Comparison of ENCODE assay signal across 18 cellular contexts in the genomic region with DNA sequence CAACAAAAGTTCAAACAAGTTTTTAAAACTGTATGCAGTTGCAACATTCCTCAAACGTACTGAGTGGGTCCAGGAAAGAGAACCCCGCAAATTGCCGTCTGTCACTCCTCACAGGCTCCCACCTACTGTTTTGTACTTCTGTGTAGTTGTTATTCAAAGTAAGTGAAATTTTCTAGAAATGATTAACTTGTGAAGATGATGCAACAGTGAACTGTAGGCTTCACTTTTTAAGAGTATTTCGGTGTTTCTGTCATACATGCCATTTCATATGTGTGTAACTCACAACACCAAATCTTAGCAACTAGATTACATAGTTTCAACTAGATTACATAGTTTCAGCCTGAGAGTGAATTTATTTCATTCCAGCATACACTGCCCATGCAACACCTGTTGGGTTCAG.
A peak's percentile ranks its signal among the peaks of the same experiment; 100 is the strongest.
DNase-seq lines count a peak whose midpoint lies in the region; ATAC-seq, FAIRE-seq and TF ChIP-seq lines count a peak whose summit lies in the region.
"Had no signal": no experiment of that assay in that cellular context is flagged by ENCODE, and none has a peak within 500 bp of the region (broad histone marks: within the 10 kb centered on the region; RNA-seq: fewer than 3 reads in every experiment).

No MANE protein-coding gene starts in this region.

- no peak for ATAC-seq in Right ventricle myocardium inferior

- no peaks in the 10 kb centered on the region for H3K9me3 Mint-ChIP-seq in astrocyte (ENCODE audit: unreplicated experiment)
- H3K9me3 Mint-ChIP-seq: HFFc6 had no signal

- H3K9ac ChIP-seq in GM23248 (no peak overlapping the region), astrocyte (ENCODE audit: low read length) (no peak overlapping the region)

- H3K27ac ChIP-seq in GM23248 (no peak overlapping the region), astrocyte (ENCODE audit: low read depth, low read length) (no peak overlapping the region), suprapubic skin (no peak overlapping the region)
- H3K27ac ChIP-seq: PC-9 had no signal

- H3K36me3 Mint-ChIP-seq in astrocyte (ENCODE audit: low read depth, unreplicated experiment) = no peaks in the 10 kb centered on the region
- H3K36me3 Mint-ChIP-seq: CD4-positive, CD25-positive, alpha-beta regulatory T cell had no signal

- TF ChIP-seq EP300 in suprapubic skin (IDR thresholded peaks at IDR 0.05) = no peak

- H3K9me3 ChIP-seq in GM23248 (ENCODE audit: low read depth) (no peaks in the 10 kb centered on the region), astrocyte (ENCODE audit: insufficient read depth, low read depth, low read length) (no peaks in the 10 kb centered on the region), suprapubic skin (no peaks in the 10 kb centered on the region)

- H3K27me3 ChIP-seq in GM23248 (replicated peaks; ENCODE audit: insufficient read depth) (no peaks in the 10 kb centered on the region), astrocyte (ENCODE audit: insufficient read depth, low read length) (no peaks in the 10 kb centered on the region), suprapubic skin (no peaks in the 10 kb centered on the region)

- peak overlapping the region; percentile 11 for H3K27ac Mint-ChIP-seq in astrocyte (ENCODE audit: unreplicated experiment)
- H3K27ac Mint-ChIP-seq: CD4-positive, CD25-positive, alpha-beta regulatory T cell; HFFc6 had no signal

- no peaks in the 10 kb centered on the region for H3K9me2 ChIP-seq in GM23248 (ENCODE audit: insufficient read depth)

- peaks cover 29% of the 10 kb centered on the region for H3K4me1 ChIP-seq in GM23248 (ENCODE audit: insufficient read depth)
- H3K4me1 ChIP-seq in astrocyte (ENCODE audit: insufficient read depth, low read length) = peaks cover under 1% of the 10 kb centered on the region
- no peaks in the 10 kb centered on the region for H3K4me1 ChIP-seq in suprapubic skin

- H3K36me3 ChIP-seq in GM23248 (ENCODE audit: low read depth) (no peaks in the 10 kb centered on the region), astrocyte (ENCODE audit: insufficient read depth, low read length) (no peaks in the 10 kb centered on the region), suprapubic skin (no peaks in the 10 kb centered on the region)

- intact Hi-C loops in head of caudate nucleus (cut with DNase I) = no loop called here
- intact Hi-C loops in Right ventricle myocardium inferior (cut with DNase I) = no loop called here

- FAIRE-seq in astrocyte (lab: Jason Lieb, UNC) = no peak
- FAIRE-seq: G401.6, GM12892 had no signal

- 98% methylated on average over 4 of the region's 4 CpGs for WGBS in GM23248 (ENCODE audit: low coverage in 1 of 2, low lambda C conversion rate in 2 of 2, missing lambda C conversion rate in 2 of 2), 2 experiments
- 89% methylated on average over 4 of the region's 4 CpGs for WGBS in suprapubic skin

- peaks cover 26% of the 10 kb centered on the region for H3F3A ChIP-seq in GM23248 (ENCODE audit: insufficient read depth)

- DNase-seq in GM23248 = peak; percentile 41
- DNase-seq in astrocyte (ENCODE audit: low read depth) = no peak
- peak in 31 of 42 donors; percentile 10 to 82 (median 44) for DNase-seq in head of caudate nucleus
- peak; percentile 93 for DNase-seq in renal cortical epithelial cell (ENCODE audit: low read depth)
- DNase-seq in Right ventricle myocardium inferior (ENCODE audit: missing footprints) = no peak
- no peak for DNase-seq in suprapubic skin (ENCODE audit: low spot score in 2 of 2)
- no peak for DNase-seq in NCI-H748 (lab: John Stamatoyannopoulos, UW; ENCODE audit: unreplicated experiment)
- DNase-seq: CD4-positive, CD25-positive, alpha-beta regulatory T cell; DMS79; GOT3; HFFc6; Kasumi-1; NCI-H187 treated with DMSO at 0.1 percent for 48 hours; NCI-H446; NCI-H748 treated with DMSO at 0.1 percent for 48 hours; PC-9 had no signal

- H2AFZ ChIP-seq in GM23248 (no peak overlapping the region), astrocyte (ENCODE audit: low read depth, low read length) (no peak overlapping the region)
- H2AFZ ChIP-seq: PC-9 had no signal

- H4K20me1 ChIP-seq in GM23248 (ENCODE audit: insufficient read depth) = no peaks in the 10 kb centered on the region
- H4K20me1 ChIP-seq in astrocyte (ENCODE audit: insufficient read depth, low read length) = no peaks in the 10 kb centered on the region

- TF ChIP-seq CTCF in astrocyte (IDR thresholded peaks at IDR 0.05; ENCODE audit: insufficient read depth, low read depth, low read length) (no peak), suprapubic skin (IDR thresholded peaks at IDR 0.05) (no peak)

- TF ChIP-seq POLR2A in suprapubic skin (IDR thresholded peaks at IDR 0.05) = no peak

- H3K27me3 Mint-ChIP-seq in astrocyte (ENCODE audit: low read depth, unreplicated experiment) = peaks cover 1% of the 10 kb centered on the region

- no peak overlapping the region for H3K4me2 ChIP-seq in GM23248 (ENCODE audit: unreplicated experiment)
- no peak overlapping the region for H3K4me2 ChIP-seq in astrocyte (ENCODE audit: low read length)
- H3K4me2 ChIP-seq: PC-9 had no signal

- H3K4me3 ChIP-seq in GM23248 (no peak overlapping the region), astrocyte (ENCODE audit: insufficient read depth, low read depth, low read length) (no peak overlapping the region), suprapubic skin (no peak overlapping the region)
- H3K4me3 ChIP-seq: PC-9 had no signal

- H3K4me1 Mint-ChIP-seq in astrocyte (ENCODE audit: low read depth, unreplicated experiment) = peaks cover 7% of the 10 kb centered on the region

- in situ Hi-C loops in GM23248 (cut with MboI) = no loop called here

- H3K4me3 Mint-ChIP-seq in astrocyte (ENCODE audit: unreplicated experiment) = no peak overlapping the region
- H3K4me3 Mint-ChIP-seq: CD4-positive, CD25-positive, alpha-beta regulatory T cell; HFFc6 had no signal

- H3K79me2 ChIP-seq in GM23248 (ENCODE audit: insufficient read depth) (no peaks in the 10 kb centered on the region), astrocyte (ENCODE audit: insufficient read depth, low read length) (no peaks in the 10 kb centered on the region)

Comparison
In these comparisons a context has a peak if more than half of its experiments do, and no peak if none do; other contexts are left out.
1. DNase-seq: peak in GM23248 (single experiment), head of caudate nucleus (31 of 42) and renal cortical epithelial cell (single experiment); none in astrocyte (single experiment), Right ventricle myocardium inferior (single experiment), suprapubic skin (0 of 2) and NCI-H748 (single experiment).